In the genomic region with DNA sequence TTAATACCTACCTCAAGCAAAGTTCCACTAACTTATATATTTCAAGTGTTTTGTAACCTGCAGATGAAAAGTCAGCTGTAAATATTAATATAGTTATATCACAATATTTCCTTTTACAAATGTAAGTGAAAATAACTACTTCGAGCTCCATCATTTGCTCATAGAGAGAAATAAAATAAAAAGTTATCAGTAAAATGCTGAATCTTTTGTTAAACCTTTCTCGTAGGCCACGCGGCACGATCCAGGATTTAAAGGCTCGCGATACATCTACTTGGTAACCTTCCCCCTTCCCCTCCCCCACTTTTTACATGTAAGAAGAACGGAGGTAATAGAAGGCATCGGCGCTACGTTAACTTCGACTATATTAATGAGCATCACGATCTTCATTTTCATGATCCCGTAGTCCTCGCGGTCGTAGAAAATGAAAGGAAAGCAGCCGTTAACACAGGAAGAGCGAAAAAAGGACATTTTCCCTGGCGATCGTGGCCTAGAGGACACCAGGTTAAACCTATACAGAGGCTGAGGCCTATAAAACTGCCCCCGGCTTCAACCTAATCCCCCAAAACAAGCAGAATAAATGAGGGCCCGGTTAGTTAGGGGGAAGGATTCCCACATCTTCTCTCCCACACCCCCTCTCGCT, we compare ENCODE assay signal across 8 cellular contexts. TPM values are rescaled to one million over a fixed set of nuclear protein-coding genes. Genes with fewer than 3 reads are reported as not detected.
A peak's percentile ranks its signal among the peaks of the same experiment; 100 is the strongest.
DNase-seq lines count a peak whose midpoint lies in the region; ATAC-seq and TF ChIP-seq lines count a peak whose summit lies in the region.

No MANE protein-coding gene starts in this region.

- no peaks in the 10 kb centered on the region for H3K9me3 Mint-ChIP-seq in immature natural killer cell

- H3K27ac Mint-ChIP-seq in immature natural killer cell, result peak overlapping the region; percentile 99 to 100 (median 100)

- H3K4me3 Mint-ChIP-seq in immature natural killer cell, result peak overlapping the region; percentile 93 to 100 (median 99)

- TF ChIP-seq CTCF in AG09319 (IDR thresholded peaks at IDR 0.05; ENCODE audit: low read depth, low read length), result no peak
- no peak for TF ChIP-seq CTCF in astrocyte of the cerebellum (IDR thresholded peaks at IDR 0.05; ENCODE audit: low read depth, low read length, missing control alignments)
- no peak for TF ChIP-seq CTCF in spleen (IDR thresholded peaks at IDR 0.05 in 8 of 11, conservative IDR thresholded peaks at IDR 0.05 in 3 of 11)

- H3K4me1 Mint-ChIP-seq in immature natural killer cell, result peaks cover 54 to 64% of the 10 kb centered on the region in 2 donors

- in situ Hi-C loops in astrocyte of the cerebellum (cut with HindIII; ENCODE audit: low sequenced_read_pairs), result no loop called here

- H3K27me3 ChIP-seq in spleen (replicated peaks in 1 of 7), result no peaks in the 10 kb centered on the region

- peaks cover 0 to 45% (median 13%) of the 10 kb centered on the region in 6 donors for H3K36me3 ChIP-seq in spleen

- peaks cover 14 to 28% (median 20%) of the 10 kb centered on the region in 3 donors for H3K27me3 Mint-ChIP-seq in immature natural killer cell (ENCODE audit: low read depth in 3 of 3)

- H3K4me1 ChIP-seq in spleen, result peaks cover 30 to 62% (median 56%) of the 10 kb centered on the region in 6 donors

- intact Hi-C loops in spleen (cut with DNase I; ENCODE audit: low total_unique reads), result loop anchor here (10.0 kb wide), 1 partner anchor 116 kb away; a partner anchor contains a TSS

- H3K4me3 ChIP-seq in astrocyte of the cerebellum (ENCODE audit: low read depth, low read length), result peak overlapping the region; percentile 77
- H3K4me3 ChIP-seq in spleen, result peak overlapping the region; percentile 55 to 88 (median 71)

- DNase-seq in AG09319 (ENCODE audit: extremely low read depth, low read depth) (peak; percentile 36), NOMO-1 treated with DMSO at 0.1 percent for 48 hours (lab: John Stamatoyannopoulos, UW; ENCODE audit: unreplicated experiment) (peak; percentile 43), astrocyte of the cerebellum (ENCODE audit: low read depth) (peak; percentile 50), immature natural killer cell (peak in 1 of 3 donors; percentile 34), spleen (no peak)
- no peak for DNase-seq in NK-92 treated with Interleukin-12 subunit alpha and Interleukin-12 subunit beta, amount 100 ng/mL, for 24 hours (lab: John Stamatoyannopoulos, UW)

- TF ChIP-seq POLR2A in spleen (IDR thresholded peaks at IDR 0.05), result no peak

- H3K36me3 Mint-ChIP-seq in immature natural killer cell, result peaks cover 0 to 19% (median 19%) of the 10 kb centered on the region in 3 donors

- WGBS in spleen, 5 donors, result 0 to 1% (median 1%) methylated on average over 24 of the region's 24 CpGs

- H3K27ac ChIP-seq in spleen, result peak overlapping the region; percentile 93 to 98 (median 96)

- no peaks in the 10 kb centered on the region for H3K9me3 ChIP-seq in spleen

- ATAC-seq in GM21723 (IDR thresholded peaks at IDR 0.05; ENCODE audit: unreplicated experiment), result peak; percentile 0
- ATAC-seq in GM18520 (IDR thresholded peaks at IDR 0.05; ENCODE audit: unreplicated experiment), result no peak

RNA-seq across cellular contexts. Expression of a gene that starts 0.5 kb away (rescaled TPM):
- polyA plus RNA-seq in immature natural killer cell (100 to 1,000 TPM; 622 to 879 (median 758) TPM), spleen (100 to 1,000 TPM; 497 to 824 (median 677) TPM)
- total RNA-seq in spleen, result 100 to 1,000 TPM; 374 to 648 (median 506) TPM

RNA-seq across cellular contexts. Expression of a gene that starts 11.2 kb away (rescaled TPM):
- 1 to 10 TPM in 1 of 3 donors, under 1 TPM in 1, not detected in 1; 0.15 to 1.9 TPM for polyA plus RNA-seq in immature natural killer cell
- total RNA-seq in spleen, result 1 to 10 TPM in 3 of 7 donors, under 1 TPM in 4; 0.33 to 4.0 (median 0.87) TPM
- 1 to 10 TPM in 1 of 3 donors, under 1 TPM in 2; 0.46 to 1.3 (median 0.61) TPM for polyA plus RNA-seq in spleen

Comparison
In these comparisons a context has a peak if more than half of its experiments do, and no peak if none do; other contexts are left out.
1. DNase-seq: peak in AG09319 (single experiment), NOMO-1 treated with DMSO at 0.1 percent for 48 hours (single experiment) and astrocyte of the cerebellum (single experiment); none in spleen (single experiment) and NK-92 treated with Interleukin-12 subunit alpha and Interleukin-12 subunit beta, amount 100 ng/mL, for 24 hours (single experiment).